ENCODE assay signal across 8 cellular contexts in genomic region chr4:46389301-46389761, GRCh38. TPM values are rescaled to one million over a fixed set of nuclear protein-coding genes. Genes with fewer than 3 reads are reported as not detected.
DNase-seq lines count a peak whose midpoint lies in the region; ATAC-seq and TF ChIP-seq lines count a peak whose summit lies in the region.

No MANE protein-coding gene starts in this region.

- H3K27me3 ChIP-seq in neural cell (ENCODE audit: insufficient read depth, low read depth, low read length), result peaks cover 44% of the 10 kb centered on the region
- H3K27me3 ChIP-seq in PC-9 (ENCODE audit: insufficient read depth, low read depth), result no peaks in the 10 kb centered on the region

- DNase-seq in AG20443 (ENCODE audit: low spot score) (peak; percentile 14), NCI-H524 (lab: John Stamatoyannopoulos, UW) (peak; percentile 50 to 74), epithelial cell of esophagus (ENCODE audit: low read depth) (peak; percentile 1), LoVo (ENCODE audit: low spot score) (no peak), PC-9 (no peak)

- ATAC-seq in HG02678 (IDR thresholded peaks at IDR 0.05; ENCODE audit: unreplicated experiment) (no peak), GM19455 (IDR thresholded peaks at IDR 0.05; ENCODE audit: unreplicated experiment) (no peak)

- H3K27ac ChIP-seq in neural cell (ENCODE audit: low read length) (peak overlapping the region; percentile 42), PC-9 (no peak overlapping the region)

- intact Hi-C loops in PC-9 (cut with micrococcal nuclease; ENCODE audit: unreplicated experiment), result no loop called here

- H4K20me1 ChIP-seq in neural cell (ENCODE audit: insufficient read depth) (no peaks in the 10 kb centered on the region), PC-9 (ENCODE audit: insufficient read depth) (no peaks in the 10 kb centered on the region; the same call in 1 of the 2 replicates)

- no peaks in the 10 kb centered on the region for H3K36me3 ChIP-seq in neural cell (ENCODE audit: insufficient read depth, low read length)
- H3K36me3 ChIP-seq in PC-9 (ENCODE audit: low read depth), result no peaks in the 10 kb centered on the region

- CTCF ChIA-PET in PC-9 (lab: Charles Lee), result no interaction called here

- peak overlapping the region; percentile 18 for H3K4me3 ChIP-seq in epithelial cell of esophagus (ENCODE audit: low read length)
- peak overlapping the region; percentile 74 for H3K4me3 ChIP-seq in neural cell (ENCODE audit: low read length)
- no peak overlapping the region for H3K4me3 ChIP-seq in PC-9

- POLR2A ChIA-PET in PC-9 (lab: Charles Lee; ENCODE audit: unreplicated experiment), result no interaction called here

- H3F3A ChIP-seq in neural cell (ENCODE audit: insufficient read depth, low read length, poor library complexity, severe bottlenecking) (peaks cover 5% of the 10 kb centered on the region), PC-9 (ENCODE audit: insufficient read depth, low read depth) (no peaks in the 10 kb centered on the region)

- TF ChIP-seq CTCF in epithelial cell of esophagus (IDR thresholded peaks at IDR 0.05; ENCODE audit: insufficient read depth, low read depth, low read length, missing control alignments) (no peak), neural cell (IDR thresholded peaks at IDR 0.05; ENCODE audit: poor library complexity, severe bottlenecking) (no peak), PC-9 (conservative IDR thresholded peaks at IDR 0.05) (no peak)

- H3K9me2 ChIP-seq in neural cell (ENCODE audit: insufficient read depth, low read length) (no peaks in the 10 kb centered on the region), PC-9 (ENCODE audit: insufficient read depth) (no peaks in the 10 kb centered on the region)

- H3K9ac ChIP-seq in neural cell (ENCODE audit: low read length), result peak overlapping the region; percentile 62

- H3K79me2 ChIP-seq in neural cell (replicated peaks; ENCODE audit: insufficient read depth, low read length) (no peaks in the 10 kb centered on the region), PC-9 (ENCODE audit: low read depth) (no peaks in the 10 kb centered on the region)

- H3K4me2 ChIP-seq in neural cell (ENCODE audit: low read length) (peak overlapping the region; percentile 60), PC-9 (no peak overlapping the region)

- no peak for TF ChIP-seq EP300 in neural cell (conservative IDR thresholded peaks at IDR 0.05; ENCODE audit: poor library complexity, severe bottlenecking)

- no TSS peak for BruUV-seq in PC-9 (replicated peaks; lab: Mats Ljungman, UMichigan)

- peak overlapping the region; percentile 19 for H2AFZ ChIP-seq in neural cell (ENCODE audit: low read depth, low read length)
- no peak overlapping the region for H2AFZ ChIP-seq in PC-9

- H3K9me3 ChIP-seq in neural cell (ENCODE audit: low read length) (no peaks in the 10 kb centered on the region), PC-9 (ENCODE audit: insufficient read depth, low read depth) (no peaks in the 10 kb centered on the region)

- TF ChIP-seq RAD21 in neural cell (conservative IDR thresholded peaks at IDR 0.05), result peak; percentile 43

- H3K4me1 ChIP-seq in PC-9 (replicated peaks; ENCODE audit: insufficient read depth), result no peaks in the 10 kb centered on the region

TF ChIP-seq in neural cell, 6 proteins besides CTCF, POLR2A, EP300 and RAD21:
- TF ChIP-seq POLR2AphosphoS5 (IDR thresholded peaks at IDR 0.05), result peak; percentile 31
- peak; percentile 85 for TF ChIP-seq MXI1 (conservative IDR thresholded peaks at IDR 0.05; ENCODE audit: poor library complexity, severe bottlenecking)
- no peak for TF ChIP-seq REST (IDR thresholded peaks at IDR 0.05; ENCODE audit: borderline replicate concordance)
- TF ChIP-seq SMC3 (conservative IDR thresholded peaks at IDR 0.05; ENCODE audit: poor library complexity), result peak; percentile 60
- TF ChIP-seq TAF1 (IDR thresholded peaks at IDR 0.05; ENCODE audit: low read depth), result peak; percentile 5
- no peak for TF ChIP-seq EZH2 (IDR thresholded peaks at IDR 0.05; ENCODE audit: borderline replicate concordance, insufficient read depth, low read length, poor library complexity, severe bottlenecking)

RNA-seq across cellular contexts. Expression of gene GABRA2, which starts 0.6 kb away (rescaled TPM):
- 7.8 and 8.8 TPM in 2 replicates for polyA plus RNA-seq in neural cell
- 27.8 and 30.2 TPM in 2 replicates for polyA minus RNA-seq in neural cell
- total RNA-seq in PC-9 (2021), result not detected in 2 replicates

Comparison
In these comparisons a context has a peak if more than half of its experiments do, and no peak if none do; other contexts are left out.
1. DNase-seq: peak in AG20443 (single experiment), NCI-H524 (2 of 2) and epithelial cell of esophagus (single experiment); none in LoVo (single experiment) and PC-9 (0 of 2).